ENCODE assay signal across 8 cellular contexts in the genomic region with DNA sequence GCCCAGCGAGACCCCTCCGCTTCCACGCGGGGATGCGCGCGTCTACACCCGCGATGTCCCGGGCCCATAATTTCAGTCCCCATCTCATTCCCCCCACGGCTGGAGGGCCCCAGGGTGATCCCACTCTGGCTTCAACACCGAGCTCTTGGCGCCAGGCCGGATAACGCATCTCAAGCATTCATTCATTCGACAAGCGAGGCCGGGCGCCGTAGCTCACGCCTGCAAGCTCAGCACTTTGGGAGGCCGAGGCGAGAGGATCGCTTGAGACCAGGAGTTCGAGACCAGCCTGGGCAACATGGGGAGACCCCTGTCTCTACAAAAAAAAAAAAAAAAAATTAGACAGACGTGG. TPM values are rescaled to one million over a fixed set of nuclear protein-coding genes. Genes with fewer than 3 reads are reported as not detected.
DNase-seq lines count a peak whose midpoint lies in the region; ATAC-seq and TF ChIP-seq lines count a peak whose summit lies in the region.

No MANE protein-coding gene starts in this region.

- no peak overlapping the region for H4K91ac ChIP-seq in H9 (ENCODE audit: insufficient read length, low read depth, low read length)

- H2AFZ ChIP-seq in H9 (ENCODE audit: low read length): no peak overlapping the region

- H3K27me3 Mint-ChIP-seq in H9 (ENCODE audit: low read depth) (peaks cover 60% of the 10 kb centered on the region), brain (peaks cover 23% of the 10 kb centered on the region)

- no peak overlapping the region for H2BK120ac ChIP-seq in H9 (ENCODE audit: low read depth, low read length, poor library complexity, severe bottlenecking)

- H3K4me3 ChIP-seq in lung: peak overlapping the region; percentile 28

- H3K9me3 ChIP-seq in H9 (ENCODE audit: control insufficient read depth, low read depth, low read length): no peaks in the 10 kb centered on the region
- no peaks in the 10 kb centered on the region for H3K9me3 ChIP-seq in lung (ENCODE audit: control insufficient read depth in 2 of 2, insufficient read depth in 1 of 2, low read length in 1 of 2)

- no peaks in the 10 kb centered on the region for H3K79me2 ChIP-seq in H9 (ENCODE audit: insufficient read depth, low read length)

- peaks cover 0 to 9% of the 10 kb centered on the region in 2 donors for H3K36me3 ChIP-seq in lung (ENCODE audit: control insufficient read depth in 2 of 2, insufficient read depth in 2 of 2, low read length in 2 of 2)

- H3K4ac ChIP-seq in H9 (ENCODE audit: low read depth, low read length): no peak overlapping the region

- no peak overlapping the region for H3K9ac ChIP-seq in H9 (ENCODE audit: extremely low read depth, insufficient read length, low read length)

- no peak overlapping the region for H3K23ac ChIP-seq in H9 (ENCODE audit: insufficient read length, low read depth, low read length)

- H2BK12ac ChIP-seq in H9 (ENCODE audit: insufficient read length, low read depth, low read length): no peak overlapping the region

- no peak overlapping the region for H2AK5ac ChIP-seq in H9 (ENCODE audit: insufficient read length, low read length)

- peak overlapping the region; percentile 49 for H3K18ac ChIP-seq in H9 (ENCODE audit: insufficient read length, low read depth, low read length)

- H3K27ac ChIP-seq in 22Rv1 (peak overlapping the region; percentile 58), H9 (ENCODE audit: insufficient read length, low read depth, low read length) (no peak overlapping the region), lung (ENCODE audit: low read depth in 1 of 2, low read length in 1 of 2) (peak overlapping the region; percentile 39 to 81), foreskin keratinocyte (no peak overlapping the region)

- TF ChIP-seq CTCF in 22Rv1 (IDR thresholded peaks at IDR 0.05): no peak
- no peak for TF ChIP-seq CTCF in H9 (conservative IDR thresholded peaks at IDR 0.05)
- TF ChIP-seq CTCF in brain (conservative IDR thresholded peaks at IDR 0.05): no peak
- no peak for TF ChIP-seq CTCF in lung (IDR thresholded peaks at IDR 0.05; ENCODE audit: control extremely low read depth, extremely low read depth)
- TF ChIP-seq CTCF in foreskin keratinocyte (conservative IDR thresholded peaks at IDR 0.05): no peak

- H4K20me1 ChIP-seq in H9 (ENCODE audit: control insufficient read depth, insufficient read depth, insufficient read length): no peaks in the 10 kb centered on the region

- H3K9me3 Mint-ChIP-seq in H9 (peaks cover 0 to 3% of the 10 kb centered on the region in 2 experiments; a peak in 2 of 5 replicates), brain (peaks cover 0 to 4% (median 0%) of the 10 kb centered on the region in 5 experiments)

- no peak overlapping the region for H2BK15ac ChIP-seq in H9 (ENCODE audit: low read depth, low read length)

- H4K5ac ChIP-seq in H9 (ENCODE audit: insufficient read length, low read depth, low read length): no peak overlapping the region

- H3K79me1 ChIP-seq in H9 (ENCODE audit: insufficient read depth, low read depth, low read length, poor library complexity, severe bottlenecking): no peaks in the 10 kb centered on the region

- peaks cover under 1 to 13% (median 5%) of the 10 kb centered on the region in 3 experiments; a peak in 5 of 7 replicates for H3K36me3 Mint-ChIP-seq in H9 (ENCODE audit: insufficient read depth in 1 of 3, low read depth in 3 of 3)
- H3K36me3 Mint-ChIP-seq in brain: peaks cover 11% of the 10 kb centered on the region

- H3K4me2 ChIP-seq in H9 (ENCODE audit: insufficient read depth, insufficient read length, low read length): peak overlapping the region; percentile 34

- H3K23me2 ChIP-seq in H9 (ENCODE audit: insufficient read length, low read depth, low read length, poor library complexity, severe bottlenecking): peaks cover 3% of the 10 kb centered on the region

- H3K27me3 ChIP-seq in H9 (ENCODE audit: insufficient read depth, low read length): peaks cover 3% of the 10 kb centered on the region
- no peaks in the 10 kb centered on the region for H3K27me3 ChIP-seq in lung (ENCODE audit: control insufficient read depth, insufficient read depth)
- no peaks in the 10 kb centered on the region for H3K27me3 ChIP-seq in foreskin keratinocyte

- no peak overlapping the region for H3K56ac ChIP-seq in H9 (ENCODE audit: insufficient read length, low read depth, low read length)

- H2BK20ac ChIP-seq in H9 (ENCODE audit: low read depth, low read length, poor library complexity, severe bottlenecking): no peak overlapping the region

- H3K4me3 Mint-ChIP-seq in H9 (peak overlapping the region; percentile 19 to 65; a peak in 4 of 5 replicates), brain (peak overlapping the region in 3 of 5 experiments; percentile 30 to 68 (median 51))

- no peak overlapping the region for H4K8ac ChIP-seq in H9 (replicated peaks; ENCODE audit: insufficient read length, low read depth, low read length)

- no peak for ATAC-seq in lung (ENCODE audit: insufficient read depth, low FRiP score)
- ATAC-seq in foreskin keratinocyte: no peak

- H3K4me1 ChIP-seq in H9 (ENCODE audit: insufficient read depth, low read length): no peaks in the 10 kb centered on the region
- peaks cover 0 to 3% of the 10 kb centered on the region in 2 donors for H3K4me1 ChIP-seq in lung (ENCODE audit: control insufficient read depth in 2 of 2, insufficient read depth in 2 of 2, low read length in 2 of 2)
- peaks cover 4% of the 10 kb centered on the region for H3K4me1 ChIP-seq in foreskin keratinocyte

- peaks cover 3% of the 10 kb centered on the region in 2 experiments; a peak in 3 of 4 replicates for H3K4me1 Mint-ChIP-seq in H9
- H3K4me1 Mint-ChIP-seq in brain: peaks cover 10% of the 10 kb centered on the region

- H3K14ac ChIP-seq in H9 (ENCODE audit: insufficient read depth, low read length): peak overlapping the region; percentile 78; the same call in 1 of the 2 replicates

- DNase-seq in H9 (no peak), lung (ENCODE audit: low spot score) (no peak), hepatic stellate cell (ENCODE audit: low spot score) (no peak), NCI-H524 (lab: John Stamatoyannopoulos, UW) (no peak), foreskin keratinocyte (no peak), NAMALWA (ENCODE audit: low spot score) (no peak)

- no peak overlapping the region for H2BK5ac ChIP-seq in H9 (ENCODE audit: insufficient read length, low read length)

- H3K27ac Mint-ChIP-seq in H9 (no peak overlapping the region), brain (no peak overlapping the region)

- no peak overlapping the region for H3T11ph ChIP-seq in H9 (ENCODE audit: low read length)

- no CpG with 5 or more reads among the region's 26 CpGs for WGBS in H9 (ENCODE audit: extremely low coverage, insufficient read length, low lambda C conversion rate)
- 26 to 32% methylated on average over 26 of the region's 26 CpGs for WGBS in lung, 2 donors

RNA-seq across cellular contexts. Expression of gene ANGPTL6, which starts 5.9 kb away (rescaled TPM):
- total RNA-seq in H9 (2021): 0.18 and 0.26 TPM in 2 replicates
- 1.1 TPM for polyA plus RNA-seq in brain (ENCODE audit: insufficient read depth, low read depth, low replicate concordance)
- 1 to 10 TPM in 1 of 2 donors, under 1 TPM in 1; 0.64 to 4.1 TPM for total RNA-seq in lung
- 1 to 10 TPM in 1 of 2 donors, under 1 TPM in 1; 0.93 to 1.3 TPM for polyA plus RNA-seq in lung
- total RNA-seq in foreskin keratinocyte: 0.07 and 0.11 TPM in 2 replicates
- polyA plus RNA-seq in foreskin keratinocyte: 0.08 and 0.10 TPM in 2 replicates

RNA-seq across cellular contexts. Expression of gene PPAN, which starts 9.6 kb away (rescaled TPM):
- total RNA-seq in H9 (2021) (150 and 157 TPM in 2 replicates), lung (10 to 100 TPM; 15.0 to 51.8 TPM), foreskin keratinocyte (56.6 and 70.7 TPM in 2 replicates)
- polyA plus RNA-seq in brain (ENCODE audit: insufficient read depth, low read depth, low replicate concordance) (27.7 TPM), lung (10 to 100 TPM; 43.2 to 61.4 TPM), foreskin keratinocyte (66.8 and 71.6 TPM in 2 replicates)

RNA-seq across cellular contexts. Expression of gene SHFL, which starts 10.5 kb away (rescaled TPM):
- 20.0 and 21.1 TPM in 2 replicates for total RNA-seq in H9 (2021)
- polyA plus RNA-seq in brain (ENCODE audit: insufficient read depth, low read depth, low replicate concordance): 29.1 TPM
- total RNA-seq in lung: 10 to 100 TPM; 21.2 to 31.5 TPM
- 10 to 100 TPM; 35.1 to 43.5 TPM for polyA plus RNA-seq in lung
- total RNA-seq in foreskin keratinocyte: 36.7 and 43.7 TPM in 2 replicates
- 44.4 and 53.7 TPM in 2 replicates for polyA plus RNA-seq in foreskin keratinocyte

RNA-seq across cellular contexts. Expression of gene P2RY11, which starts 14.9 kb away (rescaled TPM):
- 60.6 and 63.7 TPM in 2 replicates for total RNA-seq in H9 (2021)
- 10.4 TPM for polyA plus RNA-seq in brain (ENCODE audit: insufficient read depth, low read depth, low replicate concordance)
- total RNA-seq in lung: 10 to 100 TPM in 1 of 2 donors, 1 to 10 TPM in 1; 3.3 to 19.0 TPM
- 10 to 100 TPM in 1 of 2 donors, 1 to 10 TPM in 1; 9.6 to 17.4 TPM for polyA plus RNA-seq in lung
- 5.3 and 6.3 TPM in 2 replicates for total RNA-seq in foreskin keratinocyte
- polyA plus RNA-seq in foreskin keratinocyte: 6.2 and 7.3 TPM in 2 replicates

RNA-seq across cellular contexts. Expression of gene EIF3G, which starts 23.1 kb away (rescaled TPM):
- 290 and 296 TPM in 2 replicates for total RNA-seq in H9 (2021)
- 344 TPM for polyA plus RNA-seq in brain (ENCODE audit: insufficient read depth, low read depth, low replicate concordance)
- total RNA-seq in lung: 100 to 1,000 TPM; 164 to 187 TPM
- polyA plus RNA-seq in lung: 100 to 1,000 TPM; 145 to 197 TPM
- 255 and 258 TPM in 2 replicates for total RNA-seq in foreskin keratinocyte
- 319 and 336 TPM in 2 replicates for polyA plus RNA-seq in foreskin keratinocyte

Comparison
In these comparisons a context has a peak if more than half of its experiments do, and no peak if none do; other contexts are left out.
1. H3K27ac ChIP-seq: peak in 22Rv1 (single experiment) and lung (2 of 2); none in H9 (single experiment) and foreskin keratinocyte (single experiment).